In genomic region chr4:188383180-188383579, GRCh38 we compare ENCODE assay signal across 28 cellular contexts.
"Had no signal": no experiment of that assay in that cellular context is flagged by ENCODE, and none has a peak within 500 bp of the region (broad histone marks: within the 10 kb centered on the region; RNA-seq: fewer than 3 reads in every experiment).

No MANE protein-coding gene starts in this region.

- DNase-seq: colonic mucosa; cortex of kidney; dermis blood vessel endothelial cell; dorsolateral prefrontal cortex; effector CD4-positive, alpha-beta T cell; effector CD8-positive, alpha-beta T cell; effector memory CD4-positive, alpha-beta T cell; effector memory CD8-positive, alpha-beta T cell; endodermal cell; erythroblast; esophagus squamous epithelium; foreskin fibroblast; foreskin keratinocyte; foreskin melanocyte; gastrocnemius medialis; glutamatergic neuron; head of caudate nucleus; heart left ventricle; heart right ventricle had no signal

- H3K9me3 ChIP-seq: colonic mucosa, gastrocnemius medialis had no signal

- H3K27ac ChIP-seq: colonic mucosa, coronary artery, dorsolateral prefrontal cortex, epithelial cell of prostate, esophagus muscularis mucosa, esophagus squamous epithelium, foreskin keratinocyte, gastrocnemius medialis, gastroesophageal sphincter, heart left ventricle, heart right ventricle had no signal

- H3K27me3 ChIP-seq: colonic mucosa, esophagus muscularis mucosa, esophagus squamous epithelium, foreskin keratinocyte, gastrocnemius medialis, gastroesophageal sphincter, heart left ventricle, heart right ventricle had no signal

- ATAC-seq: effector memory CD8-positive, alpha-beta T cell; esophagus mucosa; foreskin keratinocyte; gastrocnemius medialis; gastroesophageal sphincter; heart left ventricle; heart right ventricle had no signal

- H3K4me1 ChIP-seq: colonic mucosa, esophagus muscularis mucosa, esophagus squamous epithelium, gastrocnemius medialis, gastroesophageal sphincter, heart left ventricle, heart right ventricle had no signal

- FAIRE-seq: colon, endometrium, endothelial cell of umbilical vein, frontal cortex had no signal

- H3K36me3 ChIP-seq: colonic mucosa, esophagus muscularis mucosa, esophagus squamous epithelium, gastrocnemius medialis, gastroesophageal sphincter, heart left ventricle, heart right ventricle had no signal

- H3K4me3 ChIP-seq: colonic mucosa, coronary artery, dorsolateral prefrontal cortex, esophagus muscularis mucosa, esophagus squamous epithelium, gastrocnemius medialis, gastroesophageal sphincter, heart left ventricle, heart right ventricle had no signal
